8 cellular contexts compared by ENCODE assay signal in the genomic region with DNA sequence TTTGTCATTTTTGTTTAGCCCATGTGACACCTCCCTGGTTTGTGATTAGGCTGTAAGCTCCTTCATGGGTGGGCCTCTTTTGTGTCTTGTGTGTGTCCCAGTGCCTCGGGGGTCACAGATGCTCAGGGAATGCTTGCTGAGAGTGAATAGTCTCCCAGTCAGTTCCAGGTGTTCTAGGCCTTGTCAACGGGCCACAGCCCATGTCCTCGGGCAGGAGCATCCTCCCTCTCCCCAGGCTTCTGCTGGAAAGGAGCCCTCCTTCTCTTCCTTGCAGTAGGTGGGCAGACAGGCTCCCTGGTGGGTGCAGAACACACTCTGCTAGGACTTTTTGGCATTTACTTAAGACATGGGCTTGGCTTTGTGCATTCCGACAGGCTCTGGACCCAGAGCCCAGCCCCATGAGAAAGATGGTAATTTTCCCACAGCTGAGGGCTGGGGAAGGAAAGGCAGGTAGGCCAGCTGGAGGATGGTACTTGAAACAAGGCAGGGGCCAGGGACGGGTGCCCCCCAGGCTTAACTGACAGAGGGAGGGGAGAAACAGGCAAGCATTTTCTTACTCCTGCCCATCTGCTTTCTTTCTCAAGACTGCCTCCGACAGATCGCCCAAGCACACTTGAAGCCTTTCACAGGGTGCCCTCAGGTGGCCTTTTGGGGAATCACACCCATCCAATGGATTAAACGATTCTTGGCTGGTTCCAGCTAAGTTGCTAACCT. TPM values are rescaled to one million over a fixed set of nuclear protein-coding genes. Genes with fewer than 3 reads are reported as not detected.
A peak's percentile ranks its signal among the peaks of the same experiment; 100 is the strongest.
DNase-seq lines count a peak whose midpoint lies in the region; ATAC-seq and TF ChIP-seq lines count a peak whose summit lies in the region.

No MANE protein-coding gene starts in this region.

- intact Hi-C loops in breast epithelium (cut with DNase I; ENCODE audit: low total_unique reads), result no loop called here

- no peak for ATAC-seq in GM19035 (IDR thresholded peaks at IDR 0.05; ENCODE audit: unreplicated experiment)

- CTCF ChIA-PET in AG04450 (lab: Charles Lee), result interaction anchor here (0.5 to 3.6 kb wide), 17 partner anchors 9 to 171 kb away, joined by 3 to 19 read pairs (median 4); no protein-coding TSS in a partner anchor

- no peaks in the 10 kb centered on the region for H3K36me3 ChIP-seq in breast epithelium
- H3K36me3 ChIP-seq in kidney epithelial cell (ENCODE audit: control insufficient read depth, insufficient read depth, low read length), result peaks cover 2% of the 10 kb centered on the region

- H3K9me3 ChIP-seq in AG04450 (ENCODE audit: control insufficient read depth, insufficient read depth, low read length) (no peaks in the 10 kb centered on the region), breast epithelium (no peaks in the 10 kb centered on the region)

- TF ChIP-seq CTCF in AG04450 (IDR thresholded peaks at IDR 0.05; ENCODE audit: low read depth, low read length) (peak; percentile 90), GM20000 (IDR thresholded peaks at IDR 0.05; ENCODE audit: extremely low read depth, missing control alignments) (peak; percentile 76), WI38 (IDR thresholded peaks at IDR 0.05; ENCODE audit: low read depth, low read length) (peak; percentile 94), breast epithelium (IDR thresholded peaks at IDR 0.05) (peak; percentile 78 to 85 (median 81)), kidney epithelial cell (IDR thresholded peaks at IDR 0.05; ENCODE audit: insufficient read depth, low read length, poor library complexity, severe bottlenecking) (peak; percentile 82)

- H3K27me3 ChIP-seq in AG04450 (ENCODE audit: control insufficient read depth, insufficient read depth, low read length) (no peaks in the 10 kb centered on the region), breast epithelium (no peaks in the 10 kb centered on the region), kidney epithelial cell (ENCODE audit: control insufficient read depth, insufficient read depth, low read length) (no peaks in the 10 kb centered on the region)

- H3K27ac ChIP-seq in AG04450 (ENCODE audit: low read depth, low read length) (no peak overlapping the region), breast epithelium (peak overlapping the region in 1 of 2 donors; percentile 50)

- H3K4me3 ChIP-seq in AG04450 (ENCODE audit: low read depth, low read length) (no peak overlapping the region), WI38 (ENCODE audit: low read depth, low read length) (no peak overlapping the region), breast epithelium (no peak overlapping the region), kidney epithelial cell (ENCODE audit: low read depth, low read length) (no peak overlapping the region)

- POLR2A ChIA-PET in AG04450 (lab: Yijun Ruan, JAX), result interaction anchor here (0.5 to 0.7 kb wide), 5 partner anchors 37 to 157 kb away, joined by 3 to 7 read pairs (median 4); no protein-coding TSS in a partner anchor

- H3K4me1 ChIP-seq in breast epithelium, result peaks cover 10 to 16% of the 10 kb centered on the region in 2 donors

- DNase-seq in AG04450 (ENCODE audit: low read depth, low spot score) (peak; percentile 58), GM20000 (ENCODE audit: low spot score) (peak; percentile 78), NCI-H2227 treated with DMSO at 0.1 percent for 48 hours (lab: John Stamatoyannopoulos, UW) (peak; percentile 77), breast epithelium (ENCODE audit: low spot score in 2 of 2) (peak; percentile 70 to 84), kidney epithelial cell (ENCODE audit: low read depth) (peak; percentile 32)
- DNase-seq in stimulated activated CD4-positive, alpha-beta T cell treated with anti-CD3 and anti-CD28 coated beads, Interleukin-1b, Interleukin-23, amount 100 ng/mL, for 4 hours (ENCODE audit: low read depth in 2 of 2), result peak; percentile 62 to 66

- no peak for TF ChIP-seq POLR2A in breast epithelium (IDR thresholded peaks at IDR 0.05)

RNA-seq across cellular contexts. Expression of a gene that starts 7.1 kb away (rescaled TPM):
- polyA plus RNA-seq in AG04450 (2011; rRNA removed), result 3.6 and 5.7 TPM in 2 replicates
- polyA minus RNA-seq in AG04450 (2011; rRNA and poly(A)+ RNA removed), result 8.2 and 11.6 TPM in 2 replicates
- total RNA-seq in breast epithelium (1 to 10 TPM; 4.3 to 9.5 (median 8.2) TPM), kidney epithelial cell (3.5 and 7.6 TPM in 2 replicates)

RNA-seq across cellular contexts. Expression of a gene that starts 31.6 kb away (rescaled TPM):
- polyA plus RNA-seq in AG04450 (2011; rRNA removed), result 6.7 and 9.5 TPM in 2 replicates
- polyA minus RNA-seq in AG04450 (2011; rRNA and poly(A)+ RNA removed), result 4.5 and 4.6 TPM in 2 replicates
- total RNA-seq in breast epithelium (10 to 100 TPM in 2 of 3 donors, 1 to 10 TPM in 1; 7.5 to 18.0 (median 12.9) TPM), kidney epithelial cell (2.7 and 5.6 TPM in 2 replicates)
